ENCODE assay signal across 8 cellular contexts in genomic region chr12:116818948-116819832, GRCh38.
DNase-seq lines count a peak whose midpoint lies in the region; ATAC-seq, FAIRE-seq and TF ChIP-seq lines count a peak whose summit lies in the region.

No MANE protein-coding gene starts in this region.

- no peaks in the 10 kb centered on the region for H3K4me1 ChIP-seq in prostate gland (replicated peaks)
- no peaks in the 10 kb centered on the region for H3K4me1 ChIP-seq in urinary bladder (ENCODE audit: insufficient read depth)

- H3K27me3 ChIP-seq in prostate gland (replicated peaks; ENCODE audit: insufficient read depth), result no peaks in the 10 kb centered on the region

- H3K4me3 Mint-ChIP-seq in T-cell, result peak overlapping the region; percentile 92 to 95 (median 95)

- POLR2A ChIA-PET in T-cell (lab: Charles Lee), result no interaction called here

- no peaks in the 10 kb centered on the region for H3K9me3 Mint-ChIP-seq in T-cell

- peaks cover 22 to 31% (median 27%) of the 10 kb centered on the region in 3 donors for H3K4me1 Mint-ChIP-seq in T-cell

- intact Hi-C loops in left ventricle myocardium superior (cut with micrococcal nuclease) (no loop called here), prostate gland (cut with DNase I) (loop anchor here (5.0 kb wide), 2 partner anchors 82 to 102 kb away; partner anchors contain the start of genes RNFT2 and SPRING1)

- H3K9me3 ChIP-seq in prostate gland, result no peaks in the 10 kb centered on the region

- DNase-seq in GM12892 (ENCODE audit: insufficient read length), result peak; percentile 88
- peak; percentile 91 for DNase-seq in NCI-H1436 (lab: John Stamatoyannopoulos, UW)
- DNase-seq in T-cell, result peak; percentile 76 to 92 (median 86)
- DNase-seq in amniotic stem cell (lab: John Stamatoyannopoulos, UW), result peak; percentile 90
- peak; percentile 95 for DNase-seq in left ventricle myocardium superior
- DNase-seq in prostate gland (ENCODE audit: low spot score), result peak; percentile 85

- FAIRE-seq in GM12892 (lab: Jason Lieb, UNC), result peak; percentile 97

- ATAC-seq in HG02798 (IDR thresholded peaks at IDR 0.05; ENCODE audit: poor library complexity, unreplicated experiment) (peak; percentile 91), T-cell (replicated peaks in 1 of 4) (peak; percentile 88 to 90 (median 89)), left ventricle myocardium superior (peak; percentile 98)

- CTCF ChIA-PET in T-cell (lab: Charles Lee), result interaction anchor here in 1 of 2 donors (0.5 kb wide), 1 partner anchor 103 kb away, joined by 3 read pairs; no protein-coding TSS in a partner anchor

- TF ChIP-seq POLR2A in GM12892 (IDR thresholded peaks at IDR 0.05; ENCODE audit: low read depth, low read length) (peak; percentile 82), prostate gland (IDR thresholded peaks at IDR 0.05) (peak; percentile 54)

- H3K4me3 ChIP-seq in prostate gland (peak overlapping the region; percentile 57 to 60), urinary bladder (ENCODE audit: low read depth, low read length) (peak overlapping the region; percentile 36)

- peak in 2 of 4 experiments; percentile 36 to 48 for TF ChIP-seq CTCF in prostate gland (IDR thresholded peaks at IDR 0.05)

- H3K27ac ChIP-seq in prostate gland (peak overlapping the region; percentile 84 to 88), urinary bladder (ENCODE audit: low read depth) (peak overlapping the region; percentile 65)

- H3K36me3 Mint-ChIP-seq in T-cell, result no peaks in the 10 kb centered on the region

- WGBS in prostate gland, result under 1% methylated on average over 50 of the region's 70 CpGs
- WGBS in urinary bladder, result under 1% methylated on average over 70 of the region's 70 CpGs

- peak overlapping the region; percentile 92 to 95 for H3K27ac Mint-ChIP-seq in T-cell

- H3K27me3 Mint-ChIP-seq in T-cell, result no peaks in the 10 kb centered on the region

- no peaks in the 10 kb centered on the region for H3K36me3 ChIP-seq in prostate gland
- no peaks in the 10 kb centered on the region for H3K36me3 ChIP-seq in urinary bladder (ENCODE audit: insufficient read depth)

Comparison
In these comparisons a context has a peak if more than half of its experiments do, and no peak if none do; other contexts are left out.
1. Peak in every context shown above with its lines: DNase-seq, ATAC-seq, H3K4me3 ChIP-seq and H3K27ac ChIP-seq.